In the genomic region with DNA sequence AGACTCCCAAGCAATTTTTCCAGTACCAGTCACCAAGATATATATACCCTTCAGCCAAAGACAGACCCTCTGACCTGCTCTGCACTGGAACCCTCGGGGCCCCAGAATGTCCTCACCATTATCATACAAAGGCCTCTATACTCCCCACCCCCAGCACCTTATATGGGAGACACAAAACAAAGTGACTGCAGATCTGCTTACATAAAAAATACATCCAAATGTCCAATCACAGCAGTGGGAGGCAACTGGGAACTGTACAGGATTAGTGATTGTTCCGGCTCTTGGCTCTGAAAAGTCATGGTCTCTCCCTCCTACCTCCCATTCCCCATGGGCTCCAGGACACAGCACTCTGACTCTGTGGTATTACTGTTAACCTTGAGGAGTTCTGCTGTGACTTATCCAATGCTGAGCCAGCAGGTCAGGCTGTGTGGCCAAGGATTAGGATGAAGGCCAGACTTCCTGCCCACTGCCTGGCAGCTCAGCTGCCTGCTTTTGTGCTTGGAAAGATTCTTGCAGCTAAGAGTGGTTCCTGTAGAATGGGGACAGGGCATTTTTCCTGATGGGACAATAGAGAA, we compare ENCODE assay signal across 13 cellular contexts. TPM values are rescaled to one million over a fixed set of nuclear protein-coding genes. Genes with fewer than 3 reads are reported as not detected.
DNase-seq lines count a peak whose midpoint lies in the region; ATAC-seq and TF ChIP-seq lines count a peak whose summit lies in the region.
"Had no signal": no experiment of that assay in that cellular context is flagged by ENCODE, and none has a peak within 500 bp of the region (broad histone marks: within the 10 kb centered on the region; RNA-seq: fewer than 3 reads in every experiment).

No MANE protein-coding gene starts in this region.

- no peaks in the 10 kb centered on the region for H3K79me2 ChIP-seq in osteoblast (ENCODE audit: insufficient read depth, low read length)

- DNase-seq in ELF-1 (ENCODE audit: low read depth, low spot score) (peak; percentile 8), adipocyte (ENCODE audit: low read depth) (peak; percentile 13), glomerular visceral epithelial cell (ENCODE audit: extremely low spot score) (peak; percentile 57), osteoblast (ENCODE audit: insufficient read length, low spot score, missing footprints) (no peak), NCI-H774 (lab: John Stamatoyannopoulos, UW) (no peak)
- DNase-seq: DMS79 treated with DMSO at 0.1 percent for 48 hours, NCI-H187, NCI-H524 treated with DMSO at 0.1 percent for 48 hours, stomach had no signal

- H3K4me3 ChIP-seq in adipocyte (ENCODE audit: low read length) (no peak overlapping the region), osteoblast (ENCODE audit: insufficient read depth, low read length) (no peak overlapping the region)
- H3K4me3 ChIP-seq: stomach had no signal

- H3K27me3 ChIP-seq in adipocyte (replicated peaks; ENCODE audit: control insufficient read depth, insufficient read depth, low read length) (no peaks in the 10 kb centered on the region), osteoblast (ENCODE audit: insufficient read depth, low read length) (no peaks in the 10 kb centered on the region)
- H3K27me3 ChIP-seq: stomach had no signal

- H3K4me2 ChIP-seq in osteoblast (ENCODE audit: insufficient read depth, low read length): no peak overlapping the region

- H3K9ac ChIP-seq in adipocyte (ENCODE audit: low read length): no peak overlapping the region

- H3K9me3 ChIP-seq in adipocyte (ENCODE audit: control insufficient read depth, low read length) (no peaks in the 10 kb centered on the region), osteoblast (ENCODE audit: low read depth, low read length) (no peaks in the 10 kb centered on the region)
- H3K9me3 ChIP-seq: stomach had no signal

- peaks cover under 1% of the 10 kb centered on the region for H3K36me3 ChIP-seq in adipocyte (ENCODE audit: control insufficient read depth, insufficient read depth, low read length, severe bottlenecking)
- no peaks in the 10 kb centered on the region for H3K36me3 ChIP-seq in osteoblast (ENCODE audit: insufficient read depth, low read length)

- no peak overlapping the region for H3K27ac ChIP-seq in osteoblast (ENCODE audit: low read depth, low read length)

- ATAC-seq in GM21423 (IDR thresholded peaks at IDR 0.05; ENCODE audit: unreplicated experiment): no peak
- no peak for ATAC-seq in GM18511 (IDR thresholded peaks at IDR 0.05; ENCODE audit: unreplicated experiment)
- no peak for ATAC-seq in GM21360 (IDR thresholded peaks at IDR 0.05; ENCODE audit: unreplicated experiment)
- ATAC-seq: activated naive CD4-positive, alpha-beta T cell treated with anti-CD3 and anti-CD28 coated beads, Interleukin-2, amount 50 U/mL, for 72 hours had no signal

- no peak for TF ChIP-seq CTCF in osteoblast (IDR thresholded peaks at IDR 0.05; ENCODE audit: extremely low read depth, low read depth, low read length)

- H4K20me1 ChIP-seq in osteoblast (ENCODE audit: insufficient read depth, low read length): no peaks in the 10 kb centered on the region

- peaks cover 16% of the 10 kb centered on the region for H3K4me1 ChIP-seq in adipocyte (ENCODE audit: control insufficient read depth, insufficient read depth, low read length)
- H3K4me1 ChIP-seq in osteoblast (ENCODE audit: insufficient read depth, low read length): peaks cover 16% of the 10 kb centered on the region

- H2AFZ ChIP-seq in osteoblast (ENCODE audit: low read length): peak overlapping the region; percentile 20

RNA-seq across cellular contexts. Expression of a gene that starts 13.7 kb away (rescaled TPM):
- total RNA-seq in osteoblast: 55.0 and 62.8 TPM in 2 replicates

RNA-seq across cellular contexts. Expression of a gene that starts 35.0 kb away (rescaled TPM):
- total RNA-seq in osteoblast: 4.3 and 4.7 TPM in 2 replicates

RNA-seq across cellular contexts. Expression of a gene that starts 49.5 kb away (rescaled TPM):
- 20.3 and 31.5 TPM in 2 replicates for total RNA-seq in osteoblast

RNA-seq across cellular contexts. Expression of a gene that starts 56.2 kb away (rescaled TPM):
- 580 and 649 TPM in 2 replicates for total RNA-seq in osteoblast

Comparison
In these comparisons a context has a peak if more than half of its experiments do, and no peak if none do; other contexts are left out.
1. DNase-seq: peak in ELF-1 (single experiment), adipocyte (single experiment) and glomerular visceral epithelial cell (single experiment); none in osteoblast (single experiment) and NCI-H774 (single experiment).